Comparison of ENCODE assay signal across 8 cellular contexts in genomic region chr2:171878481-171878993, GRCh38. TPM values are rescaled to one million over a fixed set of nuclear protein-coding genes. Genes with fewer than 3 reads are reported as not detected.
DNase-seq lines count a peak whose midpoint lies in the region; ATAC-seq, FAIRE-seq and TF ChIP-seq lines count a peak whose summit lies in the region.

No MANE protein-coding gene starts in this region.

- H3K4me1 ChIP-seq in esophagus squamous epithelium, result peaks cover 0 to 55% (median 14%) of the 10 kb centered on the region in 3 donors

- peak; percentile 97 for ATAC-seq in sciatic nerve
- ATAC-seq in GM18868 (IDR thresholded peaks at IDR 0.05; ENCODE audit: unreplicated experiment), result no peak
- no peak for ATAC-seq in GM21515 (IDR thresholded peaks at IDR 0.05; ENCODE audit: unreplicated experiment)

- H3K27ac ChIP-seq in esophagus squamous epithelium, result peak overlapping the region; percentile 37 to 82 (median 74)

- 7 to 21% methylated on average over 2 of the region's 2 CpGs for WGBS in esophagus squamous epithelium, 2 donors

- H3K27me3 ChIP-seq in esophagus squamous epithelium, result no peaks in the 10 kb centered on the region

- no peak for TF ChIP-seq CTCF in esophagus squamous epithelium (IDR thresholded peaks at IDR 0.05)

- H3K36me3 ChIP-seq in esophagus squamous epithelium, result peaks cover 0 to 10% (median 0%) of the 10 kb centered on the region in 3 donors

- DNase-seq in GM12891 (ENCODE audit: insufficient read length, low spot score), result no peak
- DNase-seq in NCI-H510A treated with DMSO at 0.1 percent for 48 hours (lab: John Stamatoyannopoulos, UW), result peak; percentile 89
- DNase-seq in esophagus squamous epithelium (lab: John Stamatoyannopoulos, UW), result no peak
- DNase-seq in sciatic nerve (ENCODE audit: low spot score), result no peak
- DNase-seq in posterior cingulate gyrus, result no peak
- no peak for DNase-seq in GM19240 (ENCODE audit: insufficient read length, low spot score)

- no peaks in the 10 kb centered on the region for H3K9me3 ChIP-seq in esophagus squamous epithelium

- H3K4me3 ChIP-seq in esophagus squamous epithelium, result peak overlapping the region in 1 of 4 donors; percentile 12

- intact Hi-C loops in esophagus squamous epithelium (cut with DNase I), result no loop called here
- intact Hi-C loops in sciatic nerve (cut with DNase I), result no loop called here
- intact Hi-C loops in posterior cingulate gyrus (cut with DNase I), result no loop called here

- TF ChIP-seq POLR2A in GM12891 (IDR thresholded peaks at IDR 0.05; ENCODE audit: low read depth, low read length) (no peak), esophagus squamous epithelium (IDR thresholded peaks at IDR 0.05) (no peak)

- peak; percentile 68 for FAIRE-seq in GM12891 (lab: Jason Lieb, UNC)

TF ChIP-seq in GM12891, 5 proteins besides CTCF, POLR2A, EP300 and RAD21:
- TF ChIP-seq PAX5 (IDR thresholded peaks at IDR 0.05; ENCODE audit: insufficient read depth, low read length, severe bottlenecking) (no peak), TAF1 (IDR thresholded peaks at IDR 0.05; ENCODE audit: low read depth, low read length) (no peak), SPI1 (IDR thresholded peaks at IDR 0.05; ENCODE audit: low read depth, low read length) (no peak), POU2F2 (IDR thresholded peaks at IDR 0.05; ENCODE audit: low read depth, low read length) (no peak), POLR2AphosphoS5 (IDR thresholded peaks at IDR 0.05; ENCODE audit: low read depth, low read length) (no peak)

RNA-seq across cellular contexts. Expression of gene SLC25A12, which starts 15.5 kb away (rescaled TPM):
- polyA plus RNA-seq in GM12891 (2012; ENCODE audit: low read depth, missing spikeins), result 17.4 TPM
- total RNA-seq in esophagus squamous epithelium (10 to 100 TPM; 12.0 to 31.1 (median 22.1) TPM), sciatic nerve (23.2 TPM)

RNA-seq across cellular contexts. Expression of gene HAT1, which starts 43.7 kb away (rescaled TPM):
- 64.9 TPM for polyA plus RNA-seq in GM12891 (2012; ENCODE audit: low read depth, missing spikeins)
- 10 to 100 TPM; 18.7 to 37.2 (median 28.9) TPM for total RNA-seq in esophagus squamous epithelium
- total RNA-seq in sciatic nerve, result 32.9 TPM
